ENCODE assay signal across 14 cellular contexts in genomic region chr16:11582157-11582814, GRCh38. TPM values are rescaled to one million over a fixed set of nuclear protein-coding genes. Genes with fewer than 3 reads are reported as not detected.
DNase-seq lines count a peak whose midpoint lies in the region; ATAC-seq and TF ChIP-seq lines count a peak whose summit lies in the region.
"Had no signal": no experiment of that assay in that cellular context is flagged by ENCODE, and none has a peak within 500 bp of the region (broad histone marks: within the 10 kb centered on the region; RNA-seq: fewer than 3 reads in every experiment).

No MANE protein-coding gene starts in this region.

- H3K36me3 ChIP-seq in CD8-positive, alpha-beta T cell (ENCODE audit: insufficient read depth, low read length) = no peaks in the 10 kb centered on the region
- no peaks in the 10 kb centered on the region for H3K36me3 ChIP-seq in GM23248 (ENCODE audit: low read depth)
- H3K36me3 ChIP-seq: cardiac muscle cell, thyroid gland, WERI-Rb-1 had no signal

- H3K27ac ChIP-seq in CD8-positive, alpha-beta T cell (ENCODE audit: low read depth, low read length) = peak overlapping the region; percentile 31
- peak overlapping the region; percentile 31; the same call in 1 of the 2 replicates for H3K27ac ChIP-seq in GM23248
- H3K27ac ChIP-seq: cardiac muscle cell, WERI-Rb-1 had no signal

- H3K4me2 ChIP-seq in GM23248 (ENCODE audit: unreplicated experiment) = no peak overlapping the region

- CTCF ChIA-PET in CD8-positive, alpha-beta T cell (lab: Charles Lee) = interaction anchor here (0.7 to 4.6 kb wide), 13 partner anchors 10 to 133 kb away, joined by 3 to 47 read pairs (median 4); no protein-coding TSS in a partner anchor

- peak overlapping the region; percentile 73 for H3K4me3 Mint-ChIP-seq in CD8-positive, alpha-beta T cell
- H3K4me3 Mint-ChIP-seq in nephron progenitor cell = peak overlapping the region; percentile 29

- no peak for TF ChIP-seq CTCF in CD8-positive, alpha-beta T cell (IDR thresholded peaks at IDR 0.05)
- TF ChIP-seq CTCF in nephron progenitor cell (IDR thresholded peaks at IDR 0.05) = no peak

- intact Hi-C loops in CD8-positive, alpha-beta T cell (cut with DNase I, micrococcal nuclease) = loop anchor here in 1 of 2 experiments (1.0 to 5.0 kb wide), 2 partner anchors 59 to 160 kb away; partner anchors contain the start of gene TXNDC11

- peaks cover 72% of the 10 kb centered on the region for H3K4me1 Mint-ChIP-seq in CD8-positive, alpha-beta T cell (ENCODE audit: low read depth)
- H3K4me1 Mint-ChIP-seq in nephron progenitor cell = peaks cover 56% of the 10 kb centered on the region

- H3K4me3 ChIP-seq in CD8-positive, alpha-beta T cell (ENCODE audit: low read depth, low read length) = peak overlapping the region; percentile 30
- H3K4me3 ChIP-seq in GM23248 = no peak overlapping the region
- H3K4me3 ChIP-seq: cardiac muscle cell, MG63, thyroid gland had no signal

- no peaks in the 10 kb centered on the region for H3K9me3 Mint-ChIP-seq in CD8-positive, alpha-beta T cell
- no peaks in the 10 kb centered on the region for H3K9me3 Mint-ChIP-seq in activated naive CD4-positive, alpha-beta T cell treated with anti-CD3 and anti-CD28 coated beads, Interleukin-2, amount 50 U/mL, for 72 hours
- H3K9me3 Mint-ChIP-seq in nephron progenitor cell = no peaks in the 10 kb centered on the region

- peaks cover 12% of the 10 kb centered on the region; the same call in 1 of the 2 replicates for H4K20me1 ChIP-seq in GM23248 (ENCODE audit: insufficient read depth)

- no peaks in the 10 kb centered on the region for H3K9me2 ChIP-seq in GM23248 (ENCODE audit: insufficient read depth)

- 85 to 92% methylated on average over 7 of the region's 7 CpGs for WGBS in GM23248 (ENCODE audit: low coverage in 1 of 2, low lambda C conversion rate in 2 of 2, missing lambda C conversion rate in 2 of 2), 2 experiments

- H2AFZ ChIP-seq in GM23248 = no peak overlapping the region

- no peaks in the 10 kb centered on the region for H3K27me3 ChIP-seq in CD8-positive, alpha-beta T cell (ENCODE audit: insufficient read depth, low read length)
- no peaks in the 10 kb centered on the region for H3K27me3 ChIP-seq in GM23248 (replicated peaks; ENCODE audit: insufficient read depth)
- H3K27me3 ChIP-seq: cardiac muscle cell, MG63, thyroid gland had no signal

- no peak overlapping the region for H3K9ac ChIP-seq in GM23248

- in situ Hi-C loops in GM23248 (cut with MboI) = no loop called here

- no peak for ATAC-seq in CD8-positive, alpha-beta T cell
- ATAC-seq in activated naive CD4-positive, alpha-beta T cell treated with anti-CD3 and anti-CD28 coated beads, Interleukin-2, amount 50 U/mL, for 72 hours = peak in 1 of 2 donors; percentile 48
- ATAC-seq in GM21390 (IDR thresholded peaks at IDR 0.05; ENCODE audit: unreplicated experiment) = no peak
- ATAC-seq in HG03432 (IDR thresholded peaks at IDR 0.05; ENCODE audit: unreplicated experiment) = no peak
- ATAC-seq in GM19397 (IDR thresholded peaks at IDR 0.05; ENCODE audit: unreplicated experiment) = no peak

- POLR2A ChIA-PET in CD8-positive, alpha-beta T cell (lab: Charles Lee) = interaction anchor here (0.6 to 3.9 kb wide), 6 partner anchors 15 to 216 kb away, joined by 3 to 30 read pairs (median 4); no protein-coding TSS in a partner anchor

- DNase-seq in CD8-positive, alpha-beta T cell = no peak
- DNase-seq in GM23248 (no peak), nephron progenitor cell (no peak), DMS153 (lab: John Stamatoyannopoulos, UW) (no peak)
- no peak for DNase-seq in activated naive CD4-positive, alpha-beta T cell treated with anti-CD3 and anti-CD28 coated beads, Interleukin-2, amount 50 U/mL, for 72 hours (ENCODE audit: low spot score in 2 of 2)
- DNase-seq: DMS79; MG63; stimulated activated CD4-positive, alpha-beta T cell treated with anti-CD3 and anti-CD28 coated beads, Interleukin-15, amount 100 ng/mL, for 24 hours; thyroid gland; WERI-Rb-1 had no signal

- no peaks in the 10 kb centered on the region for H3K9me3 ChIP-seq in CD8-positive, alpha-beta T cell (ENCODE audit: low read length)
- no peaks in the 10 kb centered on the region for H3K9me3 ChIP-seq in GM23248 (ENCODE audit: low read depth)
- H3K9me3 ChIP-seq: MG63, thyroid gland had no signal

- peaks cover 37% of the 10 kb centered on the region for H3F3A ChIP-seq in GM23248 (ENCODE audit: insufficient read depth)

- H3K4me1 ChIP-seq in CD8-positive, alpha-beta T cell (ENCODE audit: insufficient read depth, low read length) = peaks cover 66% of the 10 kb centered on the region
- peaks cover 36% of the 10 kb centered on the region for H3K4me1 ChIP-seq in GM23248 (ENCODE audit: insufficient read depth)

- peaks cover 66% of the 10 kb centered on the region for H3K36me3 Mint-ChIP-seq in CD8-positive, alpha-beta T cell
- H3K36me3 Mint-ChIP-seq in activated naive CD4-positive, alpha-beta T cell treated with anti-CD3 and anti-CD28 coated beads, Interleukin-2, amount 50 U/mL, for 72 hours = peaks cover 16 to 39% of the 10 kb centered on the region in 2 donors
- peaks cover 9% of the 10 kb centered on the region for H3K36me3 Mint-ChIP-seq in nephron progenitor cell (ENCODE audit: low read depth)

- H3K27ac Mint-ChIP-seq in CD8-positive, alpha-beta T cell = peak overlapping the region; percentile 81
- peak overlapping the region; percentile 81 to 83 for H3K27ac Mint-ChIP-seq in activated naive CD4-positive, alpha-beta T cell treated with anti-CD3 and anti-CD28 coated beads, Interleukin-2, amount 50 U/mL, for 72 hours
- no peak overlapping the region for H3K27ac Mint-ChIP-seq in nephron progenitor cell

- H3K27me3 Mint-ChIP-seq in CD8-positive, alpha-beta T cell (ENCODE audit: low read depth) = no peaks in the 10 kb centered on the region
- H3K27me3 Mint-ChIP-seq in nephron progenitor cell (ENCODE audit: low read depth, poor library complexity) = peaks cover 14% of the 10 kb centered on the region

- H3K79me2 ChIP-seq in GM23248 (ENCODE audit: insufficient read depth) = peaks cover 94% of the 10 kb centered on the region

RNA-seq across cellular contexts. Expression of gene LITAF, which starts 4.4 kb away (rescaled TPM):
- 100 to 1,000 TPM; 543 TPM for total RNA-seq in CD8-positive, alpha-beta T cell
- 83.2 and 92.1 TPM in 2 replicates for total RNA-seq in GM23248 (2014; rRNA removed; shearing (Covaris generic))
- polyA plus RNA-seq in GM23248 (2016; fragmentation: Nextera tagmentation; extraction: Ambion mirVana) = 150 and 159 TPM in 2 replicates
- 100 to 1,000 TPM in 1 of 2 donors, 10 to 100 TPM in 1; 91.0 to 112 TPM for total RNA-seq in activated naive CD4-positive, alpha-beta T cell treated with anti-CD3 and anti-CD28 coated beads, Interleukin-2, amount 50 U/mL, for 72 hours
